In the genomic region with DNA sequence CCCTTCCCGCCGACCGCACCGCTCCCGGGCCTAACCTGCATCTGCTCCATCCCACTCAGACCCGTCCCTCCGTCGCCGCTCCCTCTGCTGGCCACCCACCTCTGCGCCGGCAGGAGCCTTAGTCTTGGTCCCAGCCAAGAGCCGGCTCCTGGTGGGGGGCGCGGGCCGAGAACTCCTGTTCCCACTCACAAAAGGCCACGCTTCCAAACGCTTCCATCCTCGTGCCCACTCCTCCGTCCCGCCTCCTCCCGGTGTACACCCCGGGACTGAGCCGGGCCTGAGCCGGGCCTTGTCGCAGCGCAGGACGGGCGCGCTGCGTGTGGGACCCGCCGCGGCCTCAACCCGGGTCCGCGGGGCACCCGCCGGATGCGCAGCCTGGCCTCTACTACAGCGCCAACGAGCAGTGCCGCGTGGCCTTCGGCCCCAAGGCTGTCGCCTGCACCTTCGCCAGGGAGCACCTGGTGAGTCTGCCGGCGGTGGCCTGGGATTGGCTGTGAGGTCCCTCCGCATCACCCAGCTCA, we compare ENCODE assay signal across 9 cellular contexts. TPM values are rescaled to one million over a fixed set of nuclear protein-coding genes. Genes with fewer than 3 reads are reported as not detected.
DNase-seq lines count a peak whose midpoint lies in the region; ATAC-seq and TF ChIP-seq lines count a peak whose summit lies in the region.
"Had no signal": no experiment of that assay in that cellular context is flagged by ENCODE, and none has a peak within 500 bp of the region (broad histone marks: within the 10 kb centered on the region; RNA-seq: fewer than 3 reads in every experiment).

No MANE protein-coding gene starts in this region.

- peak overlapping the region; percentile 60; the same call in 1 of the 2 replicates for H3K4me3 ChIP-seq in iPS-20b (ENCODE audit: low read length)
- no peak overlapping the region for H3K4me3 ChIP-seq in sigmoid colon
- H3K4me3 ChIP-seq: thoracic aorta had no signal

- H3K9ac ChIP-seq in iPS-20b (ENCODE audit: low read depth, low read length): no peak overlapping the region

- 32 to 47% methylated on average over 49 of the region's 49 CpGs for WGBS in sigmoid colon, 2 donors

- H3K27ac ChIP-seq in iPS-20b (ENCODE audit: low read length) (no peak overlapping the region), sigmoid colon (no peak overlapping the region)
- H3K27ac ChIP-seq: thoracic aorta had no signal

- H3K9me3 Mint-ChIP-seq in activated naive CD8-positive, alpha-beta T cell (ENCODE audit: low read depth): no peaks in the 10 kb centered on the region
- H3K9me3 Mint-ChIP-seq in type B pancreatic cell: no peaks in the 10 kb centered on the region

- H3K36me3 ChIP-seq in iPS-20b (ENCODE audit: insufficient read depth, low read depth, low read length) (no peaks in the 10 kb centered on the region), sigmoid colon (no peaks in the 10 kb centered on the region)
- H3K36me3 ChIP-seq: thoracic aorta had no signal

- intact Hi-C loops in Right ventricle myocardium inferior (cut with DNase I): no loop called here
- intact Hi-C loops in cardiac septum (cut with DNase I): no loop called here
- intact Hi-C loops in sigmoid colon (cut with DNase I): no loop called here

- H3K4me1 Mint-ChIP-seq in activated naive CD8-positive, alpha-beta T cell (ENCODE audit: low read depth): peaks cover 5% of the 10 kb centered on the region
- no peaks in the 10 kb centered on the region for H3K4me1 Mint-ChIP-seq in type B pancreatic cell (ENCODE audit: unreplicated experiment)

- no peak for TF ChIP-seq POLR2A in sigmoid colon (IDR thresholded peaks at IDR 0.05)

- peaks cover 15% of the 10 kb centered on the region for H3K27me3 Mint-ChIP-seq in activated naive CD8-positive, alpha-beta T cell
- peaks cover 17% of the 10 kb centered on the region for H3K27me3 Mint-ChIP-seq in type B pancreatic cell

- DNase-seq in Right ventricle myocardium inferior (ENCODE audit: missing footprints) (no peak), cardiac septum (ENCODE audit: low spot score) (no peak), type B pancreatic cell (ENCODE audit: extremely low spot score, unreplicated experiment) (no peak), SHP77 (lab: John Stamatoyannopoulos, UW) (no peak), sigmoid colon (no peak)

- no peaks in the 10 kb centered on the region; the same call in 1 of the 2 replicates for H3K9me3 ChIP-seq in iPS-20b (ENCODE audit: insufficient read depth, low read depth, low read length)
- H3K9me3 ChIP-seq in sigmoid colon: no peaks in the 10 kb centered on the region
- H3K9me3 ChIP-seq: thoracic aorta had no signal

- no peak overlapping the region for H3K27ac Mint-ChIP-seq in activated naive CD8-positive, alpha-beta T cell
- no peak overlapping the region for H3K27ac Mint-ChIP-seq in type B pancreatic cell

- peak; percentile 68 for TF ChIP-seq CTCF in type B pancreatic cell (conservative IDR thresholded peaks at IDR 0.05)
- TF ChIP-seq CTCF in sigmoid colon (IDR thresholded peaks at IDR 0.05): no peak

- ATAC-seq in Right ventricle myocardium inferior (peak; percentile 53), GM21786 (IDR thresholded peaks at IDR 0.05; ENCODE audit: unreplicated experiment) (no peak)

- no peak for TF ChIP-seq EP300 in sigmoid colon (IDR thresholded peaks at IDR 0.05)

- H3K4me1 ChIP-seq in iPS-20b (ENCODE audit: insufficient read depth, low read length): no peaks in the 10 kb centered on the region
- peaks cover 0 to 18% (median 16%) of the 10 kb centered on the region in 4 donors for H3K4me1 ChIP-seq in sigmoid colon

- peak overlapping the region; percentile 52 for H3K4me3 Mint-ChIP-seq in activated naive CD8-positive, alpha-beta T cell
- H3K4me3 Mint-ChIP-seq in type B pancreatic cell: peak overlapping the region; percentile 68

- peaks cover 22% of the 10 kb centered on the region for H3K27me3 ChIP-seq in iPS-20b (ENCODE audit: insufficient read depth, low read length)
- peaks cover 11 to 51% (median 27%) of the 10 kb centered on the region in 3 donors for H3K27me3 ChIP-seq in sigmoid colon

- H3K36me3 Mint-ChIP-seq in activated naive CD8-positive, alpha-beta T cell: no peaks in the 10 kb centered on the region
- no peaks in the 10 kb centered on the region for H3K36me3 Mint-ChIP-seq in type B pancreatic cell

RNA-seq across cellular contexts. Expression of gene ADAMTS13, which starts 7.5 kb away (rescaled TPM):
- total RNA-seq in Right ventricle myocardium inferior: 3.6 TPM
- 3.3 TPM for total RNA-seq in cardiac septum
- total RNA-seq in type B pancreatic cell (ENCODE audit: low replicate concordance): 4.4 and 12.9 TPM in 2 replicates
- total RNA-seq in sigmoid colon: 1 to 10 TPM in 2 of 4 donors, under 1 TPM in 2; 0.71 to 1.9 (median 1.4) TPM
- polyA plus RNA-seq in sigmoid colon: 1 to 10 TPM in 1 of 3 donors, under 1 TPM in 2; 0.60 to 3.4 (median 0.69) TPM

RNA-seq across cellular contexts. Expression of gene REXO4, which starts 11.9 kb away (rescaled TPM):
- total RNA-seq in Right ventricle myocardium inferior (18.7 TPM), cardiac septum (12.2 TPM), type B pancreatic cell (ENCODE audit: low replicate concordance) (26.5 and 28.9 TPM in 2 replicates), sigmoid colon (10 to 100 TPM; 16.3 to 22.2 (median 18.8) TPM)
- 10 to 100 TPM; 13.2 to 25.9 (median 16.2) TPM for polyA plus RNA-seq in sigmoid colon

RNA-seq across cellular contexts. Expression of gene CACFD1, which starts 30.1 kb away (rescaled TPM):
- total RNA-seq in Right ventricle myocardium inferior (13.9 TPM), cardiac septum (15.0 TPM), type B pancreatic cell (ENCODE audit: low replicate concordance) (45.6 and 51.9 TPM in 2 replicates), sigmoid colon (10 to 100 TPM in 1 of 4 donors, 1 to 10 TPM in 3; 6.7 to 13.4 (median 8.9) TPM)
- polyA plus RNA-seq in sigmoid colon: 10 to 100 TPM; 21.0 to 44.6 (median 29.6) TPM

RNA-seq across cellular contexts. Expression of gene SLC2A6, which starts 49.2 kb away (rescaled TPM):
- 2.7 TPM for total RNA-seq in Right ventricle myocardium inferior
- 3.6 TPM for total RNA-seq in cardiac septum
- total RNA-seq in type B pancreatic cell (ENCODE audit: low replicate concordance): 8.2 and 9.7 TPM in 2 replicates
- total RNA-seq in sigmoid colon: 1 to 10 TPM; 1.4 to 2.7 (median 2.0) TPM
- 1 to 10 TPM; 1.2 to 8.2 (median 1.8) TPM for polyA plus RNA-seq in sigmoid colon

RNA-seq across cellular contexts. Expression of gene STKLD1, which starts 53.5 kb away (rescaled TPM):
- total RNA-seq in Right ventricle myocardium inferior: 0.27 TPM
- total RNA-seq in cardiac septum: 0.62 TPM
- 1.00 and 3.9 TPM in 2 replicates for total RNA-seq in type B pancreatic cell (ENCODE audit: low replicate concordance)
- total RNA-seq in sigmoid colon: 1 to 10 TPM in 2 of 4 donors, under 1 TPM in 1, not detected in 1; 0.49 to 8.3 (median 2.1) TPM
- 1 to 10 TPM in 2 of 3 donors, under 1 TPM in 1; 0.69 to 1.8 (median 1.2) TPM for polyA plus RNA-seq in sigmoid colon
